8 cellular contexts compared by ENCODE assay signal in the genomic region with DNA sequence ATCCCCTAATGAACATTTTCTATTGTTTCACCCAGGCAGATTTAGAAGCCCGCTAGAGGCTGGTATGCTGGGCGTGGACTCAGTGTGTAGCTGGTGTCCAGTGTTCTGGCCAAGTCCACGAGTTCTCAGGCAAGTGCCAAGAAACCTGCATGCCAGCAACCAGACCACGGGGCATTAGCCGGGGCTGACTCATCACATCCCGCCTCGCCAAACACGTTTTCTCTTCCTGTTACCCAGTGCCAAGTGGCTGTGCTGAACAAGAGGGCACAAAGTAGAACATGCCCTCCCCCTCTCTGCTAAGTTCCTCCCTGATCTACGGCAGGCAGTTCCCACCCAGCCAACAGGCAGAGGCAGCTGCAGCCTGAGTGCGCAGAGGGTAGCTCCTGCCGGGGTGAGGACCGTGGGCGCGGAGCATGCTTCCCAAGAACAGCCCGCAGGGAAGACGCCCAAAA. TPM values are rescaled to one million over a fixed set of nuclear protein-coding genes. Genes with fewer than 3 reads are reported as not detected.
DNase-seq lines count a peak whose midpoint lies in the region; ATAC-seq and TF ChIP-seq lines count a peak whose summit lies in the region.

No MANE protein-coding gene starts in this region.

- no peak overlapping the region for H3K9ac ChIP-seq in adipocyte (ENCODE audit: low read length)

- no peak overlapping the region for H3K27ac Mint-ChIP-seq in endothelial cell (ENCODE audit: unreplicated experiment)

- H3K9me3 Mint-ChIP-seq in endothelial cell (ENCODE audit: unreplicated experiment) = peaks cover 3% of the 10 kb centered on the region

- H3K4me3 ChIP-seq in adipocyte (ENCODE audit: low read length) = no peak overlapping the region
- H3K4me3 ChIP-seq in heart left ventricle = peak overlapping the region in 6 of 12 donors; percentile 0 to 27 (median 16)
- peak overlapping the region; percentile 27 to 44 (median 35) for H3K4me3 ChIP-seq in gastrocnemius medialis

- intact Hi-C loops in heart left ventricle (cut with DNase I) (loop anchor here in 8 of 10 donors (2.0 to 10.0 kb wide), 5 partner anchors 55 to 135 kb away; partner anchors contain the start of gene RPS6KA2 (in 7 of the 8)), gastrocnemius medialis (cut with DNase I; ENCODE audit: low total_unique reads) (loop anchor here (1.0 to 5.0 kb wide), 4 partner anchors 70 to 175 kb away; partner anchors contain the start of genes MPC1 and RPS6KA2)

- peaks cover 51% of the 10 kb centered on the region for H3K4me1 Mint-ChIP-seq in endothelial cell (ENCODE audit: unreplicated experiment)

- no peak overlapping the region for H3K4me3 Mint-ChIP-seq in endothelial cell (ENCODE audit: unreplicated experiment)

- H3K36me3 ChIP-seq in adipocyte (ENCODE audit: control insufficient read depth, insufficient read depth, low read length, severe bottlenecking) (no peaks in the 10 kb centered on the region), heart left ventricle (peaks cover 0 to 5% (median 0%) of the 10 kb centered on the region in 9 donors), gastrocnemius medialis (no peaks in the 10 kb centered on the region)

- peak in 3 of 12 donors; percentile 15 to 23 (median 22) for TF ChIP-seq CTCF in heart left ventricle (IDR thresholded peaks at IDR 0.05)
- TF ChIP-seq CTCF in gastrocnemius medialis (IDR thresholded peaks at IDR 0.05 in 4 of 5, conservative IDR thresholded peaks at IDR 0.05 in 1 of 5) = peak in 2 of 5 experiments; percentile 11 to 27
- TF ChIP-seq CTCF in endothelial cell (IDR thresholded peaks at IDR 0.05; ENCODE audit: unreplicated experiment) = no peak

- TF ChIP-seq POLR2A in heart left ventricle (IDR thresholded peaks at IDR 0.05) (peak in 1 of 2 donors; percentile 46), gastrocnemius medialis (IDR thresholded peaks at IDR 0.05) (peak; percentile 88 to 94)

- H3K27me3 ChIP-seq in adipocyte (replicated peaks; ENCODE audit: control insufficient read depth, insufficient read depth, low read length) = no peaks in the 10 kb centered on the region
- H3K27me3 ChIP-seq in heart left ventricle = no peaks in the 10 kb centered on the region
- no peaks in the 10 kb centered on the region for H3K27me3 ChIP-seq in gastrocnemius medialis

- peaks cover 27% of the 10 kb centered on the region for H3K36me3 Mint-ChIP-seq in endothelial cell (ENCODE audit: low read depth, unreplicated experiment)

- H3K4me1 ChIP-seq in adipocyte (ENCODE audit: control insufficient read depth, insufficient read depth, low read length) (peaks cover 30% of the 10 kb centered on the region), heart left ventricle (peaks cover 0 to 63% (median 42%) of the 10 kb centered on the region in 12 donors), gastrocnemius medialis (peaks cover 37 to 69% of the 10 kb centered on the region in 2 donors)

- peak; percentile 93 for DNase-seq in AG20443 (ENCODE audit: low spot score)
- DNase-seq in HT-29 (ENCODE audit: low spot score) = peak; percentile 96
- peak; percentile 49 for DNase-seq in adipocyte (ENCODE audit: low read depth)
- peak; percentile 90 to 96 (median 90) for DNase-seq in heart left ventricle
- DNase-seq in gastrocnemius medialis = peak; percentile 97 to 99
- DNase-seq in endothelial cell (ENCODE audit: low spot score) = no peak
- DNase-seq in cortex of kidney (lab: John Stamatoyannopoulos, UW) = no peak
- DNase-seq in OCI-M2 (lab: John Stamatoyannopoulos, UW; ENCODE audit: unreplicated experiment) = no peak

- WGBS in heart left ventricle, 4 donors = 36 to 52% (median 49%) methylated on average over 16 of the region's 16 CpGs

- ATAC-seq in heart left ventricle (peak; percentile 96 to 97 (median 96)), gastrocnemius medialis (peak; percentile 81 to 90)

- in situ Hi-C loops in gastrocnemius medialis (cut with MboI; ENCODE audit: low sequenced_read_pairs in 4 of 4) = loop anchor here in 1 of 4 donors (10.0 kb wide), 1 partner anchor 78 kb away; no protein-coding TSS in a partner anchor

- H3K9me3 ChIP-seq in adipocyte (ENCODE audit: control insufficient read depth, low read length) = peaks cover 7% of the 10 kb centered on the region
- peaks cover 0 to 15% (median 0%) of the 10 kb centered on the region in 12 donors for H3K9me3 ChIP-seq in heart left ventricle
- H3K9me3 ChIP-seq in gastrocnemius medialis = no peaks in the 10 kb centered on the region

- peaks cover 4% of the 10 kb centered on the region for H3K27me3 Mint-ChIP-seq in endothelial cell (ENCODE audit: unreplicated experiment)

- peak overlapping the region; percentile 33 to 83 (median 76) for H3K27ac ChIP-seq in heart left ventricle
- H3K27ac ChIP-seq in gastrocnemius medialis = peak overlapping the region; percentile 86 to 91 (median 86)

RNA-seq across cellular contexts. Expression of gene RAMACL, which starts 29.6 kb away (rescaled TPM):
- total RNA-seq in HT-29 (2014; rRNA removed; shearing (Covaris generic)) = 0.15 TPM in 1 of 2 replicates, not detected in the other
- total RNA-seq in heart left ventricle = 1 to 10 TPM in 3 of 9 donors, under 1 TPM in 6; 0.27 to 2.0 (median 0.69) TPM
- polyA plus RNA-seq in heart left ventricle = under 1 TPM; 0.35 to 0.88 TPM
- 1 to 10 TPM in 1 of 4 donors, under 1 TPM in 3; 0.18 to 5.6 (median 0.58) TPM for total RNA-seq in gastrocnemius medialis
- total RNA-seq in endothelial cell (ENCODE audit: unreplicated experiment) = 4.9 TPM

Comparison
In these comparisons a context has a peak if more than half of its experiments do, and no peak if none do; other contexts are left out.
1. DNase-seq: peak in AG20443 (single experiment), HT-29 (single experiment), adipocyte (single experiment), heart left ventricle (5 of 5) and gastrocnemius medialis (2 of 2); none in endothelial cell (single experiment), cortex of kidney (single experiment) and OCI-M2 (single experiment).